11 cellular contexts compared by ENCODE assay signal in the genomic region with DNA sequence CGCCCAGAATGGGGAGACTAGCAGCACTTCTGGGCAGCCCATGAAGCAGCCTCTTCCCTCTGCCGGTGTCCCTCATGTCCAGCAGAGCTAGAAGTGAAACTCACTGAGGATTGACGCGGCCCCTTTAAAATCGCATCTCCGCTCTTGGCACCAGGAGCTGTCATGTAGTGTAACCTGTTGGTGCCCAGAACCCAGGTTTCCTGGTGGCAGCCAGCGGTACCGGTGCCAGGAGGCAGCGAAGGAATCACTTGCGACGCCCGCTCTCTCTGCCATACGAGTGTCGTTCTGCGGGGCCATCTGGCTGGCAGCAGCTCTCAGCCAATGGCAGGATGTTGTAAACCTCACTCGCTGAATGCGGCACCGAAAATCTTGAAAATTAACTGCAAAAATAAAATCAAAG.
DNase-seq lines count a peak whose midpoint lies in the region; ATAC-seq and TF ChIP-seq lines count a peak whose summit lies in the region.
"Had no signal": no experiment of that assay in that cellular context is flagged by ENCODE, and none has a peak within 500 bp of the region (broad histone marks: within the 10 kb centered on the region; RNA-seq: fewer than 3 reads in every experiment).

No MANE protein-coding gene starts in this region.

- no peaks in the 10 kb centered on the region for H3K9me3 ChIP-seq in OCI-LY1 (ENCODE audit: low read length)
- H3K9me3 ChIP-seq in naive thymus-derived CD4-positive, alpha-beta T cell (ENCODE audit: control insufficient read depth in 2 of 3, low read length in 3 of 3): no peaks in the 10 kb centered on the region

- no peak overlapping the region for H3K9ac ChIP-seq in OCI-LY1 (ENCODE audit: low read length)

- peaks cover 90% of the 10 kb centered on the region for H3K4me1 ChIP-seq in OCI-LY1 (ENCODE audit: insufficient read depth, low read length, severe bottlenecking)
- no peaks in the 10 kb centered on the region for H3K4me1 ChIP-seq in naive thymus-derived CD4-positive, alpha-beta T cell (ENCODE audit: control insufficient read depth in 2 of 2, insufficient read depth in 2 of 2, low read length in 2 of 2)

- H3K4me1 Mint-ChIP-seq in stimulated activated effector memory CD8-positive, alpha-beta T cell treated with anti-CD3 and anti-CD28 coated beads, Interleukin-12 subunit alpha, Interleukin-12 subunit beta, amount 100 ng/mL, for 72 hours: peaks cover 28% of the 10 kb centered on the region
- peaks cover 0 to 24% (median 16%) of the 10 kb centered on the region in 7 donors for H3K4me1 Mint-ChIP-seq in naive thymus-derived CD4-positive, alpha-beta T cell

- no peaks in the 10 kb centered on the region for H4K20me1 ChIP-seq in OCI-LY1 (ENCODE audit: insufficient read depth, low read length)

- TF ChIP-seq CTCF in OCI-LY1 (IDR thresholded peaks at IDR 0.05; ENCODE audit: low read length) (no peak), fibroblast of the aortic adventitia (IDR thresholded peaks at IDR 0.05; ENCODE audit: insufficient read depth, low read length) (no peak), omental fat pad (IDR thresholded peaks at IDR 0.05) (no peak)

- CTCF ChIA-PET in naive thymus-derived CD4-positive, alpha-beta T cell (lab: Charles Lee): no interaction called here

- H3K9me2 ChIP-seq in OCI-LY1 (ENCODE audit: low read depth, low read length): no peaks in the 10 kb centered on the region

- no peak overlapping the region for H3K4me3 Mint-ChIP-seq in stimulated activated effector memory CD8-positive, alpha-beta T cell treated with anti-CD3 and anti-CD28 coated beads, Interleukin-12 subunit alpha, Interleukin-12 subunit beta, amount 100 ng/mL, for 72 hours
- no peak overlapping the region for H3K4me3 Mint-ChIP-seq in naive thymus-derived CD4-positive, alpha-beta T cell

- intact Hi-C loops in naive thymus-derived CD4-positive, alpha-beta T cell (cut with micrococcal nuclease): no loop called here

- ATAC-seq in omental fat pad (ENCODE audit: low FRiP score): peak; percentile 16
- no peak for ATAC-seq in GM19397 (IDR thresholded peaks at IDR 0.05; ENCODE audit: unreplicated experiment)
- ATAC-seq in stimulated activated effector memory CD8-positive, alpha-beta T cell treated with anti-CD3 and anti-CD28 coated beads, Interleukin-12 subunit alpha, Interleukin-12 subunit beta, amount 100 ng/mL, for 72 hours: no peak
- no peak for ATAC-seq in HG02588 (IDR thresholded peaks at IDR 0.05; ENCODE audit: unreplicated experiment)
- ATAC-seq in naive thymus-derived CD4-positive, alpha-beta T cell: no peak

- H3K4me3 ChIP-seq in OCI-LY1 (ENCODE audit: low read depth, low read length, poor library complexity, severe bottlenecking): no peak overlapping the region
- peak overlapping the region; percentile 37 for H3K4me3 ChIP-seq in fibroblast of the aortic adventitia (ENCODE audit: low read depth, low read length)
- no peak overlapping the region for H3K4me3 ChIP-seq in naive thymus-derived CD4-positive, alpha-beta T cell (ENCODE audit: low read length)

- H3K27me3 ChIP-seq in OCI-LY1 (ENCODE audit: insufficient read depth, low read length): no peaks in the 10 kb centered on the region
- no peaks in the 10 kb centered on the region for H3K27me3 ChIP-seq in naive thymus-derived CD4-positive, alpha-beta T cell (ENCODE audit: control insufficient read depth in 2 of 2, insufficient read depth in 2 of 2, low read length in 2 of 2)

- no peaks in the 10 kb centered on the region for H3K9me3 Mint-ChIP-seq in stimulated activated effector memory CD8-positive, alpha-beta T cell treated with anti-CD3 and anti-CD28 coated beads, Interleukin-12 subunit alpha, Interleukin-12 subunit beta, amount 100 ng/mL, for 72 hours
- H3K9me3 Mint-ChIP-seq in naive thymus-derived CD4-positive, alpha-beta T cell: no peaks in the 10 kb centered on the region

- no peak overlapping the region for H2AFZ ChIP-seq in OCI-LY1 (ENCODE audit: low read length)

- H3F3A ChIP-seq in OCI-LY1 (ENCODE audit: insufficient read depth, low read length): 0 out of 2 replicates have a peak, but pooled peaks cover 3% of the 10 kb centered on the region

- no peak overlapping the region for H3K4me2 ChIP-seq in OCI-LY1 (ENCODE audit: low read length)

- no peak overlapping the region for H3K27ac Mint-ChIP-seq in stimulated activated effector memory CD8-positive, alpha-beta T cell treated with anti-CD3 and anti-CD28 coated beads, Interleukin-12 subunit alpha, Interleukin-12 subunit beta, amount 100 ng/mL, for 72 hours
- no peak overlapping the region for H3K27ac Mint-ChIP-seq in naive thymus-derived CD4-positive, alpha-beta T cell

- peaks cover 99% of the 10 kb centered on the region for H3K79me2 ChIP-seq in OCI-LY1 (ENCODE audit: insufficient read depth, low read length)

- peak overlapping the region; percentile 21 for H3K27ac ChIP-seq in OCI-LY1 (ENCODE audit: low read depth, low read length, poor library complexity, severe bottlenecking)
- H3K27ac ChIP-seq in naive thymus-derived CD4-positive, alpha-beta T cell (ENCODE audit: low read depth, low read length): no peak overlapping the region

- POLR2A ChIA-PET in naive thymus-derived CD4-positive, alpha-beta T cell (lab: Charles Lee): no interaction called here

- no peaks in the 10 kb centered on the region for H3K36me3 Mint-ChIP-seq in stimulated activated effector memory CD8-positive, alpha-beta T cell treated with anti-CD3 and anti-CD28 coated beads, Interleukin-12 subunit alpha, Interleukin-12 subunit beta, amount 100 ng/mL, for 72 hours
- H3K36me3 Mint-ChIP-seq in naive thymus-derived CD4-positive, alpha-beta T cell: peaks cover 0 to 4% (median 0%) of the 10 kb centered on the region in 5 donors

- DNase-seq in AG08395 (ENCODE audit: low spot score) (peak; percentile 54), fibroblast of the aortic adventitia (ENCODE audit: low read depth) (no peak), omental fat pad (ENCODE audit: low spot score) (no peak)
- no peak for DNase-seq in stimulated activated effector memory CD8-positive, alpha-beta T cell treated with anti-CD3 and anti-CD28 coated beads, Interleukin-12 subunit alpha, Interleukin-12 subunit beta, amount 100 ng/mL, for 72 hours (ENCODE audit: low spot score in 2 of 2)
- DNase-seq in naive thymus-derived CD4-positive, alpha-beta T cell: no peak
- DNase-seq: amniotic stem cell; NCI-H774; stimulated activated naive CD4-positive, alpha-beta T cell treated with Interleukin-2 at 50 U/mL for 16 hours had no signal

- H3K36me3 ChIP-seq in OCI-LY1 (ENCODE audit: insufficient read depth, low read length): peaks cover 25% of the 10 kb centered on the region
- H3K36me3 ChIP-seq in naive thymus-derived CD4-positive, alpha-beta T cell (ENCODE audit: control insufficient read depth in 2 of 3, insufficient read depth in 3 of 3, low read length in 3 of 3): peaks cover 0 to 2% (median 0%) of the 10 kb centered on the region in 3 experiments

- H3K27me3 Mint-ChIP-seq in naive thymus-derived CD4-positive, alpha-beta T cell: no peaks in the 10 kb centered on the region
